Comparison of ENCODE assay signal across 9 cellular contexts in genomic region chr7:17275749-17276671, GRCh38. TPM values are rescaled to one million over a fixed set of nuclear protein-coding genes. Genes with fewer than 3 reads are reported as not detected.
A peak's percentile ranks its signal among the peaks of the same experiment; 100 is the strongest.
DNase-seq lines count a peak whose midpoint lies in the region; ATAC-seq, FAIRE-seq and TF ChIP-seq lines count a peak whose summit lies in the region.
"Had no signal": no experiment of that assay in that cellular context is flagged by ENCODE, and none has a peak within 500 bp of the region (broad histone marks: within the 10 kb centered on the region; RNA-seq: fewer than 3 reads in every experiment).

No MANE protein-coding gene starts in this region.

- in situ Hi-C loops in HepG2 (cut with HindIII; ENCODE audit: extremely low pct_ligation_motif_present, low pct_unique_long_range_greater_than_20kb), result no loop called here

- no peak for FAIRE-seq in HepG2 (lab: Jason Lieb, UNC)
- no peak for FAIRE-seq in urothelium cell line (lab: Jason Lieb, UNC)

- H3K27me3 ChIP-seq in breast epithelium (no peaks in the 10 kb centered on the region), HepG2 (ENCODE audit: control insufficient read depth in 1 of 2, insufficient read depth in 2 of 2, low read length in 2 of 2) (no peaks in the 10 kb centered on the region), WERI-Rb-1 (ENCODE audit: insufficient read depth, low read depth, severe bottlenecking) (no peaks in the 10 kb centered on the region), Peyer's patch (no peaks in the 10 kb centered on the region)

- no peaks in the 10 kb centered on the region for H3K9me3 Mint-ChIP-seq in glutamatergic neuron (ENCODE audit: unreplicated experiment)

- H3K4me2 ChIP-seq in HepG2 (ENCODE audit: low read depth, low read length), result no peak overlapping the region

- H3K27me3 Mint-ChIP-seq in glutamatergic neuron (ENCODE audit: unreplicated experiment), result no peaks in the 10 kb centered on the region

- H3K4me3 ChIP-seq in breast epithelium (no peak overlapping the region), HepG2 (replicated peaks in 1 of 3; ENCODE audit: insufficient read depth in 1 of 3, low read depth in 2 of 3, low read length in 3 of 3) (no peak overlapping the region), WERI-Rb-1 (ENCODE audit: low read depth, low read length) (no peak overlapping the region), Peyer's patch (no peak overlapping the region)

- peak; percentile 10 for DNase-seq in SIG-M5 treated with dmso at 0.1 percent for 504 hours (lab: John Stamatoyannopoulos, UW; ENCODE audit: unreplicated experiment)
- DNase-seq in SIG-M5 (lab: John Stamatoyannopoulos, UW), result no peak
- DNase-seq in breast epithelium (ENCODE audit: low spot score in 2 of 2), result no peak
- peak; percentile 68 for DNase-seq in HepG2 (ENCODE audit: low spot score)
- DNase-seq in urothelium cell line (ENCODE audit: low spot score), result peak; percentile 57
- no peak for DNase-seq in glutamatergic neuron
- no peak for DNase-seq in WERI-Rb-1
- no peak for DNase-seq in Peyer's patch
- DNase-seq: activated CD4-positive, alpha-beta T cell treated with anti-CD3 and anti-CD28 coated beads, Interleukin-2, amount 50 U/mL, for 1 hour had no signal

- no peak overlapping the region for H2AFZ ChIP-seq in HepG2 (ENCODE audit: low read length)

- peak; percentile 49; the same call in 2 of the 3 replicates for ATAC-seq in HepG2

- H3K27ac ChIP-seq in breast epithelium (peak overlapping the region; percentile 50 to 68), HepG2 (ENCODE audit: extremely low read length, insufficient read depth, low read length) (no peak overlapping the region), WERI-Rb-1 (no peak overlapping the region), Peyer's patch (peak overlapping the region in 1 of 4 donors; percentile 45)

- H3K36me3 ChIP-seq in breast epithelium (no peaks in the 10 kb centered on the region), HepG2 (replicated peaks in 1 of 2; ENCODE audit: control insufficient read depth in 1 of 2, insufficient read depth in 2 of 2, low read length in 2 of 2) (no peaks in the 10 kb centered on the region), WERI-Rb-1 (no peaks in the 10 kb centered on the region), Peyer's patch (no peaks in the 10 kb centered on the region)

- intact Hi-C loops in breast epithelium (cut with DNase I; ENCODE audit: low total_unique reads) (no loop called here), HepG2 (cut with micrococcal nuclease; ENCODE audit: unreplicated experiment) (no loop called here)

- H3K36me3 Mint-ChIP-seq in glutamatergic neuron (ENCODE audit: unreplicated experiment), result no peaks in the 10 kb centered on the region

- no peak overlapping the region for H3K4me3 Mint-ChIP-seq in glutamatergic neuron (ENCODE audit: unreplicated experiment)

- CTCF ChIA-PET in HepG2 (lab: Yijun Ruan, JAX; ENCODE audit: low intra/inter-chr PET ratio, low total read pairs), result no interaction called here

- TF ChIP-seq CTCF in breast epithelium (IDR thresholded peaks at IDR 0.05) (no peak), HepG2 (CRISPR knock-in tag; IDR thresholded peaks at IDR 0.05) (no peak), glutamatergic neuron (IDR thresholded peaks at IDR 0.05; ENCODE audit: partially characterized antibody, unreplicated experiment) (no peak), WERI-Rb-1 (IDR thresholded peaks at IDR 0.05; ENCODE audit: low read depth, low read length) (no peak), Peyer's patch (IDR thresholded peaks at IDR 0.05) (no peak)

- no peak for TF ChIP-seq RAD21 in HepG2 (CRISPR knock-in tag; IDR thresholded peaks at IDR 0.05)

- no peaks in the 10 kb centered on the region for H3K79me2 ChIP-seq in HepG2 (ENCODE audit: insufficient read depth, low read length)

- H3K9ac ChIP-seq in HepG2 (ENCODE audit: insufficient read depth, low read depth, low read length), result no peak overlapping the region

- 80% methylated on average over 4 of the region's 4 CpGs for WGBS in HepG2 (ENCODE audit: low lambda C conversion rate)

- TF ChIP-seq EP300 in HepG2 (IDR thresholded peaks at IDR 0.05; ENCODE audit: low read depth in 2 of 2, low read length in 2 of 2) (no peak), HepG2 (CRISPR knock-in tag; IDR thresholded peaks at IDR 0.05; ENCODE audit: borderline replicate concordance) (no peak)

- TF ChIP-seq POLR2A in breast epithelium (IDR thresholded peaks at IDR 0.05) (no peak), HepG2 (IDR thresholded peaks at IDR 0.05; ENCODE audit: insufficient read depth in 1 of 2, low read depth in 2 of 2, low read length in 2 of 2) (no peak), Peyer's patch (IDR thresholded peaks at IDR 0.05) (no peak)

- TSS peak; percentile 99 for BruUV-seq in HepG2 (replicated peaks; lab: Mats Ljungman, UMichigan)

- H3K4me1 Mint-ChIP-seq in glutamatergic neuron (ENCODE audit: low read depth, unreplicated experiment), result no peaks in the 10 kb centered on the region

- no peak overlapping the region for H3K27ac Mint-ChIP-seq in glutamatergic neuron (ENCODE audit: unreplicated experiment)

- H4K20me1 ChIP-seq in HepG2 (ENCODE audit: insufficient read depth, low read length), result no peaks in the 10 kb centered on the region

- POLR2A ChIA-PET in HepG2 (lab: Yijun Ruan, JAX), result interaction anchor here (0.8 to 2.8 kb wide), 5 partner anchors 22 to 286 kb away, joined by 3 to 28 read pairs (median 5); partner anchors contain the start of gene AHR

- H3K9me3 ChIP-seq in breast epithelium, result peaks cover 0 to 5% of the 10 kb centered on the region in 2 donors
- H3K9me3 ChIP-seq in HepG2 (ENCODE audit: low read length), result peaks cover under 1% of the 10 kb centered on the region; the same call in 1 of the 2 replicates
- no peaks in the 10 kb centered on the region for H3K9me3 ChIP-seq in WERI-Rb-1 (ENCODE audit: severe bottlenecking)
- H3K9me3 ChIP-seq in Peyer's patch, result no peaks in the 10 kb centered on the region

- H3K4me1 ChIP-seq in breast epithelium (peaks cover 0 to 15% of the 10 kb centered on the region in 2 donors), HepG2 (ENCODE audit: insufficient read depth, low read length) (no peaks in the 10 kb centered on the region), Peyer's patch (no peaks in the 10 kb centered on the region)

TF ChIP-seq in HepG2, 621 proteins besides CTCF, POLR2A, EP300 and RAD21 (continues in another document):
- no peak for TF ChIP-seq HOXA9 (CRISPR knock-in tag; IDR thresholded peaks at IDR 0.05; ENCODE audit: borderline replicate concordance)
- no peak for TF ChIP-seq ZBTB7B (CRISPR knock-in tag; IDR thresholded peaks at IDR 0.05)
- TF ChIP-seq ZNF75D (CRISPR knock-in tag; IDR thresholded peaks at IDR 0.05; ENCODE audit: borderline replicate concordance), result no peak
- no peak for TF ChIP-seq PRDM15 (CRISPR knock-in tag; IDR thresholded peaks at IDR 0.05)
- TF ChIP-seq ZZZ3 (CRISPR knock-in tag; IDR thresholded peaks at IDR 0.05; ENCODE audit: borderline replicate concordance), result no peak

RNA-seq across cellular contexts. Expression of gene AHR, which starts 22.4 kb away (rescaled TPM):
- total RNA-seq in breast epithelium (100 to 1,000 TPM; 103 to 349 (median 146) TPM), HepG2 (2016; rRNA removed; fragmentation: Illumina TruSeq; extraction: Trizol) (31.3 and 34.1 TPM in 2 replicates), glutamatergic neuron (ENCODE audit: unreplicated experiment) (1.7 TPM), Peyer's patch (100 to 1,000 TPM in 1 of 4 donors, 10 to 100 TPM in 3; 24.3 to 110 (median 39.4) TPM)
- 1.7 and 3.1 TPM in 2 replicates for total RNA-seq in HepG2 (2016; cell fraction: cytosol; rRNA removed; fragmentation: Illumina TruSeq; extraction: Trizol; ENCODE audit: low read depth)
- 30.9 and 33.5 TPM in 2 replicates for total RNA-seq in HepG2 (2016; cell fraction: insoluble cytoplasmic fraction; rRNA removed; fragmentation: Illumina TruSeq; extraction: Trizol)
- 6.5 and 7.0 TPM in 2 replicates for total RNA-seq in HepG2 (2016; cell fraction: membrane; rRNA removed; fragmentation: Illumina TruSeq; extraction: Trizol)
- 32.0 and 45.9 TPM in 2 replicates for total RNA-seq in HepG2 (2016; cell fraction: nucleus; rRNA removed; fragmentation: Illumina TruSeq; extraction: Trizol)
- polyA plus RNA-seq in HepG2 (2011; rRNA removed), result 9.0 and 10.0 TPM in 2 replicates
- polyA plus RNA-seq in HepG2 (2011; cell fraction: cytosol; rRNA removed), result 3.4 and 7.6 TPM in 2 replicates
- polyA plus RNA-seq in HepG2 (2011; cell fraction: nucleus; rRNA removed), result 17.2 and 19.0 TPM in 2 replicates
- 19.9 and 20.0 TPM in 2 replicates for polyA plus RNA-seq in HepG2 (2012)
- polyA plus RNA-seq in HepG2 (2016; cell fraction: cytosol; fragmentation: Illumina TruSeq; extraction: Trizol; ENCODE audit: low read depth), result 0.34 and 0.38 TPM in 2 replicates
- 12.0 and 12.5 TPM in 2 replicates for polyA plus RNA-seq in HepG2 (2016; cell fraction: insoluble cytoplasmic fraction; fragmentation: Illumina TruSeq; extraction: Trizol; ENCODE audit: low read depth)
- 1.6 and 1.8 TPM in 2 replicates for polyA plus RNA-seq in HepG2 (2016; cell fraction: membrane; fragmentation: Illumina TruSeq; extraction: Trizol; ENCODE audit: low read depth)
- 19.2 and 22.4 TPM in 2 replicates for polyA plus RNA-seq in HepG2 (2016; cell fraction: nucleus; fragmentation: Illumina TruSeq; extraction: Trizol; ENCODE audit: insufficient read depth, low read depth)
- polyA minus RNA-seq in HepG2 (2011; rRNA and poly(A)+ RNA removed; ENCODE audit: low replicate concordance), result 8.4 and 12.3 TPM in 2 replicates
- 26.4 and 26.5 TPM in 2 replicates for polyA minus RNA-seq in HepG2 (2011; cell fraction: cytosol; rRNA and poly(A)+ RNA removed)
- 147 and 166 TPM in 2 replicates for polyA minus RNA-seq in HepG2 (2011; cell fraction: nucleus; rRNA and poly(A)+ RNA removed)

Comparison
In these comparisons a context has a peak if more than half of its experiments do, and no peak if none do; other contexts are left out.
1. DNase-seq: peak in SIG-M5 treated with dmso at 0.1 percent for 504 hours (single experiment), HepG2 (single experiment) and urothelium cell line (single experiment); none in SIG-M5 (single experiment), breast epithelium (0 of 2), glutamatergic neuron (single experiment), WERI-Rb-1 (single experiment) and Peyer's patch (0 of 3).
2. H3K27ac ChIP-seq: peak in breast epithelium (2 of 2); none in HepG2 (single experiment) and WERI-Rb-1 (single experiment).